In genomic region chr4:184649971-184650855, GRCh38 we compare ENCODE assay signal across 1 cellular context.
TF ChIP-seq lines count a peak whose summit lies in the region.

No MANE protein-coding gene starts in this region.

TF ChIP-seq in SK-N-SH treated with all-trans-retinoic acid at 6 μM for 48 hours, 23 proteins besides CTCF, POLR2A, EP300 and RAD21 (continued from another document):
- TF ChIP-seq BACH2 (CRISPR knock-in tag; IDR thresholded peaks at IDR 0.05; ENCODE audit: borderline replicate concordance) (no peak), ZFP3 (CRISPR knock-in tag; IDR thresholded peaks at IDR 0.05) (no peak), GLIS3 (CRISPR knock-in tag; IDR thresholded peaks at IDR 0.05) (no peak), TCF4 (CRISPR knock-in tag; IDR thresholded peaks at IDR 0.05; ENCODE audit: borderline replicate concordance) (no peak), CREB5 (CRISPR knock-in tag; IDR thresholded peaks at IDR 0.05; ENCODE audit: low read depth) (no peak)
